ENCODE assay signal across 18 cellular contexts in the genomic region with DNA sequence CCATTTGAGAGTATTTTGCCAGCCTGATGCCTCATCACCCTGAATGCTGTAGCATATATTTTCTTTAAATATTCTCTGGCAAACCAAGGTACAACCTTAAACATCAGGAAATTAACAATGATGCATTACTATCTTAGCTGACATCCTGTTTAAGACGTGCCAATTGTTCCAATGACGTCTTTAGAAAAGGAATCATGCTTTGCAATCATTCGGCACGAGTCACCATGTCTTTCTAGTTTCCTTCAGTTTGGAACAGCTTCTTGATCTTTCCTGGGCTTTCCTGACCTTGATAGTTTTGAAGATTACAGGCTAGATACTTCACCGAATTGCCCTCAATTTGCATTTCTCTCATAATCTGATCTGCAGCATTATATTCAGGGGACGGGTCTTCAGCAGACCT.
DNase-seq lines count a peak whose midpoint lies in the region; ATAC-seq and TF ChIP-seq lines count a peak whose summit lies in the region.
"Had no signal": no experiment of that assay in that cellular context is flagged by ENCODE, and none has a peak within 500 bp of the region (broad histone marks: within the 10 kb centered on the region; RNA-seq: fewer than 3 reads in every experiment).

No MANE protein-coding gene starts in this region.

- no CpG with 5 or more reads among the region's 6 CpGs for WGBS in trophoblast cell (ENCODE audit: extremely low coverage, insufficient coverage, insufficient read length)
- WGBS in thyroid gland, 2 donors, result 82 to 83% methylated on average over 6 of the region's 6 CpGs

- H3K4me1 ChIP-seq in trophoblast cell (ENCODE audit: control insufficient read depth in 1 of 2, insufficient read depth in 2 of 2, low read length in 2 of 2) (no peaks in the 10 kb centered on the region), thyroid gland (peaks cover 0 to 11% of the 10 kb centered on the region in 2 donors)
- H3K4me1 ChIP-seq: upper lobe of left lung had no signal

- H2BK120ac ChIP-seq in trophoblast cell (ENCODE audit: insufficient read depth, low read length, poor library complexity), result no peak overlapping the region

- H3K79me1 ChIP-seq in trophoblast cell (ENCODE audit: low read length), result no peaks in the 10 kb centered on the region

- H3K36me3 ChIP-seq in trophoblast cell (ENCODE audit: control insufficient read depth in 1 of 2, insufficient read depth in 2 of 2, low read length in 2 of 2) (no peaks in the 10 kb centered on the region), thyroid gland (no peaks in the 10 kb centered on the region)
- H3K36me3 ChIP-seq: upper lobe of left lung had no signal

- H3K4me3 ChIP-seq in trophoblast cell (ENCODE audit: low read depth, low read length), result no peak overlapping the region
- H3K4me3 ChIP-seq in thyroid gland (replicated peaks in 1 of 3), result no peak overlapping the region
- H3K4me3 ChIP-seq: upper lobe of left lung had no signal

- ATAC-seq in T-helper 17 cell, result no peak
- ATAC-seq: activated naive CD8-positive, alpha-beta T cell treated with anti-CD3 and anti-CD28 coated beads, Interleukin-2, amount 50 U/mL, for 24 hours; sciatic nerve had no signal

- H3K27me3 ChIP-seq in trophoblast cell (ENCODE audit: insufficient read depth, low read length) (no peaks in the 10 kb centered on the region), thyroid gland (no peaks in the 10 kb centered on the region)
- H3K27me3 ChIP-seq: upper lobe of left lung had no signal

- no peak overlapping the region for H3K27ac Mint-ChIP-seq in T-helper 17 cell
- H3K27ac Mint-ChIP-seq: activated naive CD8-positive, alpha-beta T cell treated with anti-CD3 and anti-CD28 coated beads, Interleukin-2, amount 50 U/mL, for 24 hours had no signal

- H3K23ac ChIP-seq in trophoblast cell (ENCODE audit: low read length), result no peak overlapping the region

- no peak overlapping the region for H3K9ac ChIP-seq in trophoblast cell (ENCODE audit: low read length)

- no peak overlapping the region for H3K18ac ChIP-seq in trophoblast cell (ENCODE audit: low read length)

- H4K91ac ChIP-seq in trophoblast cell (ENCODE audit: low read depth, low read length), result no peak overlapping the region

- DNase-seq in EH (ENCODE audit: low read depth), result peak; percentile 78
- peak; percentile 65 for DNase-seq in M059J (ENCODE audit: low read depth)
- peak; percentile 31 for DNase-seq in epithelial cell of prostate (ENCODE audit: low read depth, low spot score)
- peak; percentile 33 to 87 for DNase-seq in trophoblast cell
- no peak for DNase-seq in T-helper 17 cell
- DNase-seq in SK-N-DZ (ENCODE audit: low spot score), result no peak
- no peak for DNase-seq in thyroid gland
- DNase-seq in DMS153 treated with DMSO at 0.1 percent for 48 hours (lab: John Stamatoyannopoulos, UW; ENCODE audit: unreplicated experiment), result no peak
- DNase-seq: activated CD4-positive, alpha-beta T cell treated with anti-CD3 and anti-CD28 coated beads, Interleukin-2, amount 50 U/mL, for 48 hours; activated naive CD8-positive, alpha-beta T cell treated with anti-CD3 and anti-CD28 coated beads, Interleukin-2, amount 50 U/mL, for 24 hours; activated T-cell treated with anti-CD3 and anti-CD28 coated beads, Interleukin-2, amount 50 U/mL, for 48 hours; cortex of kidney; NCI-H146; NCI-H446 treated with DMSO at 0.1 percent for 48 hours; stimulated activated CD4-positive, alpha-beta T cell treated with anti-CD3 and anti-CD28 coated beads, Interleukin-4, amount 100 ng/mL, for 4 hours; upper lobe of left lung had no signal

- H3K9me3 ChIP-seq in trophoblast cell (ENCODE audit: insufficient read depth, low read depth, low read length), result peaks cover 6% of the 10 kb centered on the region
- no peaks in the 10 kb centered on the region for H3K9me3 ChIP-seq in T-helper 17 cell (ENCODE audit: control insufficient read depth, low read length, poor library complexity, severe bottlenecking)
- no peaks in the 10 kb centered on the region for H3K9me3 ChIP-seq in thyroid gland

- no peak overlapping the region for H2BK12ac ChIP-seq in trophoblast cell (ENCODE audit: low read length)

- H3K36me3 Mint-ChIP-seq in T-helper 17 cell (ENCODE audit: low read depth), result no peaks in the 10 kb centered on the region

- H3K27ac ChIP-seq in epithelial cell of prostate (peak overlapping the region; percentile 51), trophoblast cell (ENCODE audit: low read depth, low read length) (no peak overlapping the region), thyroid gland (no peak overlapping the region)
- H3K27ac ChIP-seq: C4-2B, upper lobe of left lung had no signal

- no peak overlapping the region for H3K4me2 ChIP-seq in trophoblast cell (ENCODE audit: low read length)

- H3K79me2 ChIP-seq in trophoblast cell (ENCODE audit: control insufficient read depth, insufficient read depth, low read length, poor library complexity), result no peaks in the 10 kb centered on the region

- no peak overlapping the region for H2BK5ac ChIP-seq in trophoblast cell (ENCODE audit: low read depth, low read length, poor library complexity)

- H3K4me1 Mint-ChIP-seq in T-helper 17 cell, result no peaks in the 10 kb centered on the region
- H3K4me1 Mint-ChIP-seq: activated naive CD8-positive, alpha-beta T cell treated with anti-CD3 and anti-CD28 coated beads, Interleukin-2, amount 50 U/mL, for 24 hours had no signal

- H3K4ac ChIP-seq in trophoblast cell (ENCODE audit: low read depth, low read length), result no peak overlapping the region

- H4K8ac ChIP-seq in trophoblast cell (ENCODE audit: low read depth, low read length), result no peak overlapping the region

- no peak overlapping the region for H2AK5ac ChIP-seq in trophoblast cell (ENCODE audit: low read length)

- intact Hi-C loops in thyroid gland (cut with DNase I), result no loop called here

- no peak for TF ChIP-seq CTCF in thyroid gland (IDR thresholded peaks at IDR 0.05)

- no peaks in the 10 kb centered on the region for H3K27me3 Mint-ChIP-seq in T-helper 17 cell

- H2AFZ ChIP-seq in trophoblast cell (ENCODE audit: insufficient read depth, low read length, poor library complexity), result no peak overlapping the region

- TF ChIP-seq POLR2A in thyroid gland (IDR thresholded peaks at IDR 0.05), result no peak

- no peak overlapping the region for H4K12ac ChIP-seq in trophoblast cell (ENCODE audit: low read depth, low read length)

- H3K14ac ChIP-seq in trophoblast cell (ENCODE audit: low read length), result no peak overlapping the region

- no peak overlapping the region for H3K4me3 Mint-ChIP-seq in T-helper 17 cell
- H3K4me3 Mint-ChIP-seq: activated naive CD8-positive, alpha-beta T cell treated with anti-CD3 and anti-CD28 coated beads, Interleukin-2, amount 50 U/mL, for 24 hours had no signal

Comparison
In these comparisons a context has a peak if more than half of its experiments do, and no peak if none do; other contexts are left out.
1. DNase-seq: peak in EH (single experiment), M059J (single experiment), epithelial cell of prostate (single experiment) and trophoblast cell (2 of 2); none in T-helper 17 cell (0 of 3), SK-N-DZ (single experiment), thyroid gland (0 of 2) and DMS153 treated with DMSO at 0.1 percent for 48 hours (single experiment).